Comparison of ENCODE assay signal across 8 cellular contexts in the genomic region with DNA sequence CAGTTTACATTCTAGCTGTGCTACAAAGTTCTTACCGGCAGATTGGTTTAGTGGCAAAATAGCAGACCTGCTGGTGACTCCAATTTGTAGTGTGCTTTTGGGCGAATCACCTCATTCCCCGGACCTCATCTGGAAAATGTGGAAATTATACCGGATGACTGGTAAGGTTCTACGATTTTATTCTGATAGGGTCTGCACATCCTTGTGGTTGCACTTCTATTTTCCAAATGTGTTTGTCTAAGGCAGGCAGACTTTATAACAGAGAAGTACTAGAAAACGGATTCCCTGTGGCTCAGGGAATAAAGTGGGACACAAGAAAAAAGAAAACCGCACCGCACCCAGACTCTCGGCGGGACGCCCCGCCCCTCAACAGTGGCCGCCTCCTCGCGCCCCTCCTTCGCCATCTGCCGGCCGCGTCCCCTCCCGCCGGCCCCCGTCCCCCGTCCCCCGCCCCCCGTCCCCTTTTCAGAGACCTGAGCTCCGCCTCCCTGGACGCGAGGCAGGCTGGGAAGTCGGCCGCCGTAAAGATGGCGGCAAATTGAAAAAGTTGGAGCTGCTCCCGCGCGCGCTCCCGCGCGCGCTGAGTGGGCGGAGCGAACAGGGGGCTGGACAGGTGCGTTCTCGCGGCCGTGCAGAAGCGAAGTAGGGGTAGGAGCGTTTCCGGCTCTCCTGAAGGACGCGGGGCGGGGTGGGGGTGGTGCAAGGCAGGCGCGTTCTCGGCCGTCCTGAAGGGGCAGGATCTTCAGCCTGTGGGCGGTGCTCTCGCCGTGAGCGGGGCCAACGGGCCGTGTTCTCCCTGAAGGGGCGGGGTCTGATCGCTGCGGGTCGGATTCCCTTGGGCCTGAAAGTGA. TPM values are rescaled to one million over a fixed set of nuclear protein-coding genes. Genes with fewer than 3 reads are reported as not detected.
DNase-seq lines count a peak whose midpoint lies in the region; ATAC-seq and TF ChIP-seq lines count a peak whose summit lies in the region.

No MANE protein-coding gene starts in this region.

- TF ChIP-seq CTCF in GM13976 (IDR thresholded peaks at IDR 0.05; ENCODE audit: borderline replicate concordance, control extremely low read depth, extremely low read depth, insufficient read depth, missing control alignments) (no peak), upper lobe of right lung (IDR thresholded peaks at IDR 0.05) (peak; percentile 18)

- peaks cover 53 to 60% (median 54%) of the 10 kb centered on the region in 3 donors for H3K4me1 Mint-ChIP-seq in T-cell

- H3K27me3 ChIP-seq in upper lobe of right lung = no peaks in the 10 kb centered on the region

- H3K36me3 ChIP-seq in upper lobe of right lung = no peaks in the 10 kb centered on the region

- ATAC-seq in HG02852 (IDR thresholded peaks at IDR 0.05; ENCODE audit: unreplicated experiment) (peak; percentile 64), T-cell (replicated peaks in 1 of 4) (peak; percentile 84 to 89 (median 86)), left cardiac atrium (peak; percentile 96), upper lobe of right lung (peak; percentile 97)

- CTCF ChIA-PET in T-cell (lab: Charles Lee) = interaction anchor here (0.6 to 1.7 kb wide), 14 partner anchors 10 to 539 kb away, joined by 3 to 23 read pairs (median 4); no protein-coding TSS in a partner anchor

- intact Hi-C loops in left cardiac atrium (cut with DNase I) = loop anchor here in 1 of 2 donors (10.0 kb wide), 1 partner anchor 65 kb away; no protein-coding TSS in a partner anchor
- intact Hi-C loops in posterior vena cava (cut with DNase I) = loop anchor here in 1 of 2 donors (10.0 kb wide), 1 partner anchor 115 kb away; the partner anchor contains the start of gene TBRG4
- intact Hi-C loops in upper lobe of right lung (cut with DNase I) = no loop called here

- H3K4me1 ChIP-seq in upper lobe of right lung = peaks cover 17% of the 10 kb centered on the region

- no peaks in the 10 kb centered on the region for H3K27me3 Mint-ChIP-seq in T-cell

- peaks cover 3% of the 10 kb centered on the region for H3K36me3 Mint-ChIP-seq in T-cell

- peaks cover 0 to 5% (median 0%) of the 10 kb centered on the region in 3 donors for H3K9me3 Mint-ChIP-seq in T-cell

- peak overlapping the region; percentile 87 for H3K27ac ChIP-seq in upper lobe of right lung

- POLR2A ChIA-PET in T-cell (lab: Charles Lee) = interaction anchor here (0.6 to 1.8 kb wide), 11 partner anchors 14 to 1300 kb away, joined by 3 to 8 read pairs (median 5); no protein-coding TSS in a partner anchor

- peak; percentile 96 for DNase-seq in GM13976 (ENCODE audit: low spot score)
- peak; percentile 99 for DNase-seq in NCI-H146 (lab: John Stamatoyannopoulos, UW)
- DNase-seq in T-cell = peak; percentile 96 to 99 (median 98)
- DNase-seq in amniotic stem cell (lab: John Stamatoyannopoulos, UW) = peak; percentile 96
- DNase-seq in left cardiac atrium = peak; percentile 100
- DNase-seq in posterior vena cava (ENCODE audit: low spot score) = peak; percentile 100
- DNase-seq in upper lobe of right lung = peak; percentile 100

- H3K27ac Mint-ChIP-seq in T-cell = peak overlapping the region; percentile 95 to 99

- peak overlapping the region; percentile 85 to 97 (median 95) for H3K4me3 Mint-ChIP-seq in T-cell

- no peaks in the 10 kb centered on the region for H3K9me3 ChIP-seq in upper lobe of right lung

- in situ Hi-C loops in GM13976 (cut with MboI; ENCODE audit: low sequenced_read_pairs, unreplicated experiment) = no loop called here

- H3K4me3 ChIP-seq in upper lobe of right lung = peak overlapping the region; percentile 75

RNA-seq across cellular contexts. Expression of gene CCM2, which starts 0.5 kb away (rescaled TPM):
- total RNA-seq in T-cell (100 to 1,000 TPM in 4 of 5 donors, 10 to 100 TPM in 1; 88.6 to 190 (median 167) TPM), left cardiac atrium (10 to 100 TPM; 33.5 to 36.5 TPM), posterior vena cava (10 to 100 TPM; 31.8 to 36.9 TPM), upper lobe of right lung (40.2 TPM)

RNA-seq across cellular contexts. Expression of gene MYO1G, which starts 20.7 kb away (rescaled TPM):
- total RNA-seq in T-cell = 100 to 1,000 TPM; 183 to 272 (median 192) TPM
- total RNA-seq in left cardiac atrium = 1 to 10 TPM; 3.1 to 3.5 TPM
- total RNA-seq in posterior vena cava = 1 to 10 TPM; 4.9 to 6.3 TPM
- total RNA-seq in upper lobe of right lung = 21.0 TPM

Comparison
In these comparisons a context has a peak if more than half of its experiments do, and no peak if none do; other contexts are left out.
1. Peak in every context shown above with its lines: DNase-seq, ATAC-seq, H3K4me3 ChIP-seq and H3K27ac ChIP-seq.